Comparison of ENCODE assay signal across 8 cellular contexts in the genomic region with DNA sequence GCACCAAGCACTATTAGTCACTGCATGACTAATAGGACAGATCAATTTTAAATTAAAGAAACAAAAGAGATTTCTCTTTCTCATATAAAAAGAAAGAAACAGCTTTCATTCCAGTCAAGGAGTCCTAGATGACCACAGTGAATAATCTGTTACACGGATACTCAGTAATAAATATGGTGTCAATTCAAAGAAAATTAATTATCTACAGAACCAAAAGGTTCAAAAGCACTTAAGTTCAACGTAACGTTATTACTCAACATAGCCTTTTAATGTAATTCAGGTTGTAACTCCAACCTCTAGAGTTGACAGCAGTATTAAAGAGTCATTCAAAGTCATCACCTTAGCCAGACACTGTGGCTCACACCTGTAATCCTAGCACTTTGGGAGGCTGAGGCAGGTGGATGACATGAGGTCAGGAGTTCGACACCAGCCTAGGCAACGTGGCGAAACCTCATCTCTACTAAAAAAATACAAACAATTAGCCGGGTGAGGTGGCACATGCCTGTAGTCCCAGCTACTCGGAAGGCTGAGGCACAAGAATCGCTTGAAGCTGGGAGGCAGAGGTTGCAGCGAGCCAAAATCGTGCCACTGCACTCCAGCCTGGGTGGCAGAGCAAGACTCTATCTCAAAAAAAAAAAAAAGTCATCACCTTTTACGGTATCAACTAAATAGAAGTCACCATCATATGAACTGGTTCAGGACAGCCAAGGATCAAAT. TPM values are rescaled to one million over a fixed set of nuclear protein-coding genes. Genes with fewer than 3 reads are reported as not detected.
A peak's percentile ranks its signal among the peaks of the same experiment; 100 is the strongest.
DNase-seq lines count a peak whose midpoint lies in the region; ATAC-seq and TF ChIP-seq lines count a peak whose summit lies in the region.

No MANE protein-coding gene starts in this region.

- intact Hi-C loops in Calu3 (cut with micrococcal nuclease; ENCODE audit: unreplicated experiment) (loop anchor here (1.0 kb wide), 1 partner anchor 26 kb away; no protein-coding TSS in a partner anchor), OCI-LY7 (cut with micrococcal nuclease; ENCODE audit: unreplicated experiment) (no loop called here), colonic mucosa (cut with DNase I) (no loop called here)

- H3K27ac Mint-ChIP-seq in Calu3 (ENCODE audit: unreplicated experiment) (peak overlapping the region; percentile 94), nephron (peak overlapping the region in 1 of 3 experiments; percentile 41)

- peak overlapping the region in 1 of 2 donors; percentile 92 for H3K9ac ChIP-seq in colonic mucosa (ENCODE audit: low read depth in 2 of 2, low read length in 2 of 2)

- BruUV-seq in Calu3 (replicated peaks; lab: Mats Ljungman, UMichigan) (TSS peak; percentile 76), OCI-LY7 (replicated peaks; lab: Mats Ljungman, UMichigan) (TSS peak; percentile 14)

- H3K27me3 Mint-ChIP-seq in Calu3 (ENCODE audit: unreplicated experiment) (no peaks in the 10 kb centered on the region), nephron (ENCODE audit: low read depth) (no peaks in the 10 kb centered on the region)

- ATAC-seq in GM21367 (IDR thresholded peaks at IDR 0.05; ENCODE audit: unreplicated experiment) (no peak), GM19395 (IDR thresholded peaks at IDR 0.05; ENCODE audit: unreplicated experiment) (no peak)

- no peaks in the 10 kb centered on the region for H3K9me2 ChIP-seq in OCI-LY7 (ENCODE audit: insufficient read depth, low read length)

- no peak for DNase-seq in Calu3
- no peak for DNase-seq in OCI-LY7 (ENCODE audit: low spot score)
- no peak for DNase-seq in colonic mucosa
- DNase-seq in DMS153 (lab: John Stamatoyannopoulos, UW), result no peak
- DNase-seq in foreskin fibroblast, result no peak

- H3K9me3 Mint-ChIP-seq in Calu3 (ENCODE audit: low read depth, unreplicated experiment), result no peaks in the 10 kb centered on the region
- H3K9me3 Mint-ChIP-seq in nephron, result no peaks in the 10 kb centered on the region

- no peak overlapping the region for H2AFZ ChIP-seq in OCI-LY7 (ENCODE audit: low read length)

- TF ChIP-seq CTCF in Calu3 (IDR thresholded peaks at IDR 0.05; ENCODE audit: unreplicated experiment) (no peak), OCI-LY7 (conservative IDR thresholded peaks at IDR 0.05; ENCODE audit: low read length) (no peak), colonic mucosa (IDR thresholded peaks at IDR 0.05) (no peak), nephron (IDR thresholded peaks at IDR 0.05; ENCODE audit: unreplicated experiment in 3 of 3) (no peak), foreskin fibroblast (IDR thresholded peaks at IDR 0.05; ENCODE audit: low read depth, low read length) (no peak)

- H3K36me3 Mint-ChIP-seq in Calu3 (ENCODE audit: insufficient read depth, unreplicated experiment) (peaks cover 65% of the 10 kb centered on the region), nephron (ENCODE audit: low read depth) (peaks cover 5% of the 10 kb centered on the region)

- CTCF ChIA-PET in Calu3 (lab: Charles Lee), result interaction anchor here (0.6 to 1.0 kb wide), 4 partner anchors 13 to 331 kb away, joined by 3 to 5 read pairs (median 4); no protein-coding TSS in a partner anchor
- CTCF ChIA-PET in OCI-LY7 (lab: Charles Lee; ENCODE audit: unreplicated experiment), result interaction anchor here (0.6 kb wide), 1 partner anchor 690 kb away, joined by 3 read pairs; no protein-coding TSS in a partner anchor

- no peaks in the 10 kb centered on the region for H3K27me3 ChIP-seq in colonic mucosa

- POLR2A ChIA-PET in OCI-LY7 (lab: Charles Lee), result interaction anchor here (0.6 to 2.1 kb wide), 5 partner anchors 13 to 49 kb away, joined by 3 to 11 read pairs (median 5); no protein-coding TSS in a partner anchor

- H3K4me1 Mint-ChIP-seq in Calu3 (ENCODE audit: low read depth, unreplicated experiment) (peaks cover 49% of the 10 kb centered on the region), nephron (peaks cover 38% of the 10 kb centered on the region)

- H3K4me1 ChIP-seq in OCI-LY7 (ENCODE audit: insufficient read depth, low read length, poor library complexity, severe bottlenecking), result peaks cover 42% of the 10 kb centered on the region
- peaks cover 8% of the 10 kb centered on the region for H3K4me1 ChIP-seq in colonic mucosa

- H3K4me2 ChIP-seq in OCI-LY7 (ENCODE audit: low read length), result peak overlapping the region; percentile 88

- peak overlapping the region; percentile 86 for H3K4me3 ChIP-seq in OCI-LY7 (ENCODE audit: low read depth, low read length, poor library complexity, severe bottlenecking)
- H3K4me3 ChIP-seq in colonic mucosa, result no peak overlapping the region
- H3K4me3 ChIP-seq in foreskin fibroblast (ENCODE audit: low read depth in 1 of 2, low read length in 2 of 2), result peak overlapping the region in 1 of 2 donors; percentile 29

- no peak overlapping the region for H3K27ac ChIP-seq in OCI-LY7 (ENCODE audit: low read depth, low read length, poor library complexity, severe bottlenecking)
- H3K27ac ChIP-seq in colonic mucosa, result peak overlapping the region; percentile 88

- H3K4me3 Mint-ChIP-seq in Calu3 (ENCODE audit: low read depth, unreplicated experiment) (peak overlapping the region; percentile 50), nephron (peak overlapping the region in 2 of 3 experiments; percentile 17 to 23)

- H3K9me3 ChIP-seq in OCI-LY7 (ENCODE audit: low read length), result peaks cover 4% of the 10 kb centered on the region; the same call in 1 of the 2 replicates
- no peaks in the 10 kb centered on the region for H3K9me3 ChIP-seq in colonic mucosa

- H3K79me2 ChIP-seq in OCI-LY7 (ENCODE audit: insufficient read depth, low read depth, low read length), result peaks cover 91% of the 10 kb centered on the region

- peaks cover 20% of the 10 kb centered on the region for H3K36me3 ChIP-seq in OCI-LY7 (ENCODE audit: insufficient read depth, low read length)
- no peaks in the 10 kb centered on the region for H3K36me3 ChIP-seq in colonic mucosa

- peaks cover 35% of the 10 kb centered on the region for H4K20me1 ChIP-seq in OCI-LY7 (ENCODE audit: insufficient read depth, low read length)

RNA-seq across cellular contexts. Expression of a gene that starts 4.4 kb away (rescaled TPM):
- total RNA-seq in Calu3 (2022), result 26.0 and 27.8 TPM in 2 replicates
- 8.3 and 11.4 TPM in 2 replicates for total RNA-seq in OCI-LY7 (2014; rRNA removed; shearing (Covaris generic))
- total RNA-seq in OCI-LY7 (2022), result 29.7 and 30.6 TPM in 2 replicates
- 10 to 100 TPM; 25.7 to 34.9 TPM for total RNA-seq in colonic mucosa

RNA-seq across cellular contexts. Expression of a gene that starts 35.2 kb away (rescaled TPM):
- total RNA-seq in Calu3 (2022), result 41.0 and 41.8 TPM in 2 replicates
- total RNA-seq in OCI-LY7 (2014; rRNA removed; shearing (Covaris generic)), result 4.0 and 8.7 TPM in 2 replicates
- total RNA-seq in OCI-LY7 (2022), result 19.9 and 21.0 TPM in 2 replicates
- total RNA-seq in colonic mucosa, result 10 to 100 TPM in 1 of 2 donors, 1 to 10 TPM in 1; 9.2 to 10.2 TPM
